In genomic region chr19:18405754-18406153, GRCh38 we compare ENCODE assay signal across 12 cellular contexts. TPM values are rescaled to one million over a fixed set of nuclear protein-coding genes. Genes with fewer than 3 reads are reported as not detected.
"Had no signal": no experiment of that assay in that cellular context is flagged by ENCODE, and none has a peak within 500 bp of the region (broad histone marks: within the 10 kb centered on the region; RNA-seq: fewer than 3 reads in every experiment).

No MANE protein-coding gene starts in this region.

RNA-seq across cellular contexts. Expression of gene LRRC25, which starts 8.3 kb away (rescaled TPM):
- total RNA-seq: activated naive CD4-positive, alpha-beta T cell treated with anti-CD3 and anti-CD28 coated beads for 36 hours; activated naive CD4-positive, alpha-beta T cell treated with anti-CD3 and anti-CD28 coated beads, Interleukin-2, amount 50 U/mL, for 72 hours; activated naive CD8-positive, alpha-beta T cell treated with anti-CD3 and anti-CD28 coated beads for 36 hours; activated T-cell treated with anti-CD3 and anti-CD28 coated beads, Interleukin-2, amount 50 U/mL, for 4 hours; activated T-cell treated with anti-CD3 and anti-CD28 coated beads, Interleukin-2, amount 50 U/mL, for 72 hours; activated T-helper 1 cell treated with anti-CD3 and anti-CD28 coated beads, Interleukin-12 subunit alpha, Interleukin-12 subunit beta, Interleukin-2, Interleukin-4 antibody, amounts not matched to agents 30 ng/mL and 10 ng/mL and 1 ng/mL, durations not matched to agents 14 hours and 24 hours and 36 hours; activated T-helper 17 cell treated with anti-CD3 and anti-CD28 coated beads, Interleukin-2, amount 50 U/mL, for 72 hours; activated T-helper 2 cell treated with anti-CD3 and anti-CD28 coated beads, Interferon-gamma antibody, Interleukin-2, Interleukin-4, amounts not matched to agents 10 μg/mL and 5 μg/mL and 100 μg/mL, durations not matched to agents 14 hours and 24 hours and 36 hours; astrocyte; bronchial epithelial cell; cardiac muscle cell; chondrocyte had no signal
- polyA plus RNA-seq: cardiac muscle cell had no signal

RNA-seq across cellular contexts. Expression of gene GDF15, which starts 19.8 kb away (rescaled TPM):
- total RNA-seq: activated naive CD8-positive, alpha-beta T cell treated with anti-CD3 and anti-CD28 coated beads for 36 hours; activated T-helper 1 cell treated with anti-CD3 and anti-CD28 coated beads, Interleukin-12 subunit alpha, Interleukin-12 subunit beta, Interleukin-2, Interleukin-4 antibody, amounts not matched to agents 30 ng/mL and 10 ng/mL and 1 ng/mL, durations not matched to agents 14 hours and 24 hours and 36 hours; activated T-helper 2 cell treated with anti-CD3 and anti-CD28 coated beads, Interferon-gamma antibody, Interleukin-2, Interleukin-4, amounts not matched to agents 10 μg/mL and 5 μg/mL and 100 μg/mL, durations not matched to agents 14 hours and 24 hours and 36 hours had no signal
